21 cellular contexts compared by ENCODE assay signal in genomic region chr22:17678817-17679385, GRCh38. TPM values are rescaled to one million over a fixed set of nuclear protein-coding genes. Genes with fewer than 3 reads are reported as not detected.
DNase-seq lines count a peak whose midpoint lies in the region; ATAC-seq, FAIRE-seq and TF ChIP-seq lines count a peak whose summit lies in the region.
"Had no signal": no experiment of that assay in that cellular context is flagged by ENCODE, and none has a peak within 500 bp of the region (broad histone marks: within the 10 kb centered on the region; RNA-seq: fewer than 3 reads in every experiment).

No MANE protein-coding gene starts in this region.

- H2BK12ac ChIP-seq in trophoblast cell (ENCODE audit: low read length): no peak overlapping the region

- no peaks in the 10 kb centered on the region for H3K79me1 ChIP-seq in trophoblast cell (ENCODE audit: low read length)

- no peaks in the 10 kb centered on the region for H3K27me3 ChIP-seq in OCI-LY3 (ENCODE audit: low read depth, low read length)
- H3K27me3 ChIP-seq in trophoblast cell (ENCODE audit: insufficient read depth, low read length): no peaks in the 10 kb centered on the region
- H3K27me3 ChIP-seq in HepG2 (ENCODE audit: control insufficient read depth in 1 of 2, insufficient read depth in 2 of 2, low read length in 2 of 2): no peaks in the 10 kb centered on the region
- H3K27me3 ChIP-seq: BLaER1 treated with 17β-estradiol and CSF1 and Interleukin-3, amounts not matched to agents 10 nM and 100 nM had no signal

- H3K23ac ChIP-seq in trophoblast cell (ENCODE audit: low read length): no peak overlapping the region

- TF ChIP-seq CTCF in OCI-LY3 (IDR thresholded peaks at IDR 0.05; ENCODE audit: low read depth, low read length): no peak
- TF ChIP-seq CTCF in fibroblast of the aortic adventitia (IDR thresholded peaks at IDR 0.05; ENCODE audit: insufficient read depth, low read length): no peak
- no peak for TF ChIP-seq CTCF in HepG2 (CRISPR knock-in tag; IDR thresholded peaks at IDR 0.05)

- no peak overlapping the region for H2AFZ ChIP-seq in OCI-LY3 (ENCODE audit: low read depth, low read length)
- no peak overlapping the region for H2AFZ ChIP-seq in trophoblast cell (ENCODE audit: insufficient read depth, low read length, poor library complexity)
- no peak overlapping the region for H2AFZ ChIP-seq in HepG2 (ENCODE audit: low read length)

- intact Hi-C loops in HepG2 (cut with micrococcal nuclease; ENCODE audit: unreplicated experiment): no loop called here

- H3K4me3 ChIP-seq in OCI-LY3 (ENCODE audit: low read length): no peak overlapping the region
- H3K4me3 ChIP-seq in fibroblast of the aortic adventitia (ENCODE audit: low read depth, low read length): no peak overlapping the region
- H3K4me3 ChIP-seq in trophoblast cell (ENCODE audit: low read depth, low read length): no peak overlapping the region
- no peak overlapping the region for H3K4me3 ChIP-seq in HepG2 (replicated peaks in 1 of 3; ENCODE audit: insufficient read depth in 1 of 3, low read depth in 2 of 3, low read length in 3 of 3)
- H3K4me3 ChIP-seq: A549; BLaER1 treated with 17β-estradiol and CSF1 and Interleukin-3, amounts not matched to agents 10 nM and 100 nM; HAP-1; K562 had no signal

- DNase-seq in G401 (ENCODE audit: low spot score) (peak; percentile 32), fibroblast of the aortic adventitia (ENCODE audit: low read depth) (peak; percentile 10), trophoblast cell (peak; percentile 38 to 83), amniotic stem cell (lab: John Stamatoyannopoulos, UW) (no peak), HepG2 (ENCODE audit: low spot score) (no peak)
- no peak for DNase-seq in stimulated activated CD4-positive, alpha-beta T cell treated with anti-CD3 and anti-CD28 coated beads, Interleukin-12 subunit alpha, Interleukin-12 subunit beta, amount 100 ng/mL, for 4 hours
- DNase-seq: NCI-H1105, NCI-H1694 treated with DMSO at 0.1 percent for 48 hours, NCI-H2107, NCI-H524 treated with DMSO at 0.1 percent for 48 hours, PC-3, SIG-M5 had no signal

- H3K36me3 ChIP-seq in OCI-LY3 (replicated peaks; ENCODE audit: low read depth, low read length): peaks cover 9% of the 10 kb centered on the region
- H3K36me3 ChIP-seq in trophoblast cell (ENCODE audit: control insufficient read depth in 1 of 2, insufficient read depth in 2 of 2, low read length in 2 of 2): peaks cover 0 to 1% of the 10 kb centered on the region in 2 experiments
- peaks cover 0 to 1% of the 10 kb centered on the region in 2 experiments; a peak in 1 of 5 replicates for H3K36me3 ChIP-seq in HepG2 (replicated peaks in 1 of 2; ENCODE audit: control insufficient read depth in 1 of 2, insufficient read depth in 2 of 2, low read length in 2 of 2)
- H3K36me3 ChIP-seq: HAP-1 had no signal

- no peak for TF ChIP-seq RAD21 in HepG2 (CRISPR knock-in tag; IDR thresholded peaks at IDR 0.05)

- POLR2A ChIA-PET in HepG2 (lab: Yijun Ruan, JAX): no interaction called here

- no peak overlapping the region for H2AK5ac ChIP-seq in trophoblast cell (ENCODE audit: low read length)

- WGBS in trophoblast cell (ENCODE audit: extremely low coverage, insufficient coverage, insufficient read length): no CpG with 5 or more reads among the region's 1 CpG
- 92% methylated on average over 1 of the region's 1 CpG for WGBS in HepG2 (ENCODE audit: low lambda C conversion rate)

- FAIRE-seq in HepG2 (lab: Jason Lieb, UNC): no peak
- FAIRE-seq: A549, D721Med, HTR-8/SVneo, K562 had no signal

- H4K12ac ChIP-seq in trophoblast cell (ENCODE audit: low read depth, low read length): no peak overlapping the region

- H3K79me2 ChIP-seq in OCI-LY3 (ENCODE audit: low read length) (peaks cover 20% of the 10 kb centered on the region), trophoblast cell (ENCODE audit: control insufficient read depth, insufficient read depth, low read length, poor library complexity) (no peaks in the 10 kb centered on the region), HepG2 (ENCODE audit: insufficient read depth, low read length) (no peaks in the 10 kb centered on the region)

- H4K91ac ChIP-seq in trophoblast cell (ENCODE audit: low read depth, low read length): no peak overlapping the region

- no peak for TF ChIP-seq POLR2A in HepG2 (IDR thresholded peaks at IDR 0.05; ENCODE audit: insufficient read depth in 1 of 2, low read depth in 2 of 2, low read length in 2 of 2)

- peak overlapping the region; percentile 9 for H3K4me2 ChIP-seq in OCI-LY3 (ENCODE audit: low read length)
- H3K4me2 ChIP-seq in trophoblast cell (ENCODE audit: low read length): peak overlapping the region; percentile 30
- no peak overlapping the region for H3K4me2 ChIP-seq in HepG2 (ENCODE audit: low read depth, low read length)
- H3K4me2 ChIP-seq: A549; BLaER1 treated with 17β-estradiol and CSF1 and Interleukin-3, amounts not matched to agents 10 nM and 100 nM had no signal

- H3K9ac ChIP-seq in OCI-LY3 (ENCODE audit: low read length) (no peak overlapping the region), trophoblast cell (ENCODE audit: low read length) (no peak overlapping the region), HepG2 (ENCODE audit: insufficient read depth, low read depth, low read length) (no peak overlapping the region)
- H3K9ac ChIP-seq: BLaER1 treated with 17β-estradiol and CSF1 and Interleukin-3, amounts not matched to agents 10 nM and 100 nM had no signal

- no peak for ATAC-seq in GM19351 (IDR thresholded peaks at IDR 0.05; ENCODE audit: unreplicated experiment)
- no peak for ATAC-seq in HepG2
- ATAC-seq: A549, K562, PC-3 had no signal

- H3K14ac ChIP-seq in trophoblast cell (ENCODE audit: low read length): no peak overlapping the region

- no peak overlapping the region for H3K18ac ChIP-seq in trophoblast cell (ENCODE audit: low read length)

- peaks cover 15% of the 10 kb centered on the region for H3K4me1 ChIP-seq in OCI-LY3 (ENCODE audit: low read length)
- peaks cover 0 to 8% of the 10 kb centered on the region in 2 experiments for H3K4me1 ChIP-seq in trophoblast cell (ENCODE audit: control insufficient read depth in 1 of 2, insufficient read depth in 2 of 2, low read length in 2 of 2)
- no peaks in the 10 kb centered on the region for H3K4me1 ChIP-seq in HepG2 (ENCODE audit: insufficient read depth, low read length)
- H3K4me1 ChIP-seq: HAP-1 had no signal

- no peak overlapping the region for H3K4ac ChIP-seq in trophoblast cell (ENCODE audit: low read depth, low read length)

- no peak overlapping the region for H3K27ac ChIP-seq in OCI-LY3 (ENCODE audit: low read length)
- H3K27ac ChIP-seq in trophoblast cell (ENCODE audit: low read depth, low read length): peak overlapping the region; percentile 25
- H3K27ac ChIP-seq in HepG2 (ENCODE audit: extremely low read length, insufficient read depth, low read length): no peak overlapping the region
- H3K27ac ChIP-seq: A549; BLaER1 treated with 17β-estradiol and CSF1 and Interleukin-3, amounts not matched to agents 10 nM and 100 nM; RWPE1 had no signal

- CTCF ChIA-PET in HepG2 (lab: Yijun Ruan, JAX; ENCODE audit: low intra/inter-chr PET ratio, low total read pairs): no interaction called here

- H3K9me3 ChIP-seq in OCI-LY3 (ENCODE audit: insufficient read depth, low read length) (no peaks in the 10 kb centered on the region), trophoblast cell (ENCODE audit: insufficient read depth, low read depth, low read length) (peaks cover 2% of the 10 kb centered on the region), HepG2 (ENCODE audit: low read length) (no peaks in the 10 kb centered on the region)
- H3K9me3 ChIP-seq: A549; BLaER1 treated with 17β-estradiol and CSF1 and Interleukin-3, amounts not matched to agents 10 nM and 100 nM; HAP-1 had no signal

- no peak overlapping the region for H2BK5ac ChIP-seq in trophoblast cell (ENCODE audit: low read depth, low read length, poor library complexity)

- TF ChIP-seq EP300 in HepG2 (IDR thresholded peaks at IDR 0.05; ENCODE audit: low read depth in 2 of 2, low read length in 2 of 2) (no peak), HepG2 (CRISPR knock-in tag; IDR thresholded peaks at IDR 0.05; ENCODE audit: borderline replicate concordance) (no peak)

- no peak overlapping the region for H2BK120ac ChIP-seq in trophoblast cell (ENCODE audit: insufficient read depth, low read length, poor library complexity)

- peaks cover 20% of the 10 kb centered on the region; the same call in 1 of the 2 replicates for H4K20me1 ChIP-seq in OCI-LY3 (ENCODE audit: insufficient read depth, low read length)
- H4K20me1 ChIP-seq in HepG2 (ENCODE audit: insufficient read depth, low read length): no peaks in the 10 kb centered on the region

- H4K8ac ChIP-seq in trophoblast cell (ENCODE audit: low read depth, low read length): no peak overlapping the region

- in situ Hi-C loops in G401 (cut with HindIII; ENCODE audit: low sequenced_read_pairs): no loop called here
- in situ Hi-C loops in HepG2 (cut with HindIII; ENCODE audit: extremely low pct_ligation_motif_present, low pct_unique_long_range_greater_than_20kb): no loop called here

- no TSS peak for BruUV-seq in HepG2 (replicated peaks; lab: Mats Ljungman, UMichigan)

RNA-seq across cellular contexts. Expression of gene BCL2L13, which starts 40.3 kb away (rescaled TPM):
- total RNA-seq in G401 (2014; rRNA removed; shearing (Covaris generic)): 58.6 and 63.1 TPM in 2 replicates
- total RNA-seq in fibroblast of the aortic adventitia (ENCODE audit: low replicate concordance) (40.2 and 46.0 TPM in 2 replicates), HepG2 (2016; rRNA removed; fragmentation: Illumina TruSeq; extraction: Trizol) (13.4 and 13.5 TPM in 2 replicates)
- 20.8 and 21.8 TPM in 2 replicates for polyA plus RNA-seq in trophoblast cell (2013)
- total RNA-seq in HepG2 (2016; cell fraction: cytosol; rRNA removed; fragmentation: Illumina TruSeq; extraction: Trizol; ENCODE audit: low read depth): 8.7 and 9.3 TPM in 2 replicates
- 11.7 and 11.9 TPM in 2 replicates for total RNA-seq in HepG2 (2016; cell fraction: insoluble cytoplasmic fraction; rRNA removed; fragmentation: Illumina TruSeq; extraction: Trizol)
- 17.2 and 17.6 TPM in 2 replicates for total RNA-seq in HepG2 (2016; cell fraction: membrane; rRNA removed; fragmentation: Illumina TruSeq; extraction: Trizol)
- 9.3 and 13.9 TPM in 2 replicates for total RNA-seq in HepG2 (2016; cell fraction: nucleus; rRNA removed; fragmentation: Illumina TruSeq; extraction: Trizol)
- 14.1 and 14.6 TPM in 2 replicates for polyA plus RNA-seq in HepG2 (2011; rRNA removed)
- 12.3 and 14.8 TPM in 2 replicates for polyA plus RNA-seq in HepG2 (2011; cell fraction: cytosol; rRNA removed)
- polyA plus RNA-seq in HepG2 (2011; cell fraction: nucleus; rRNA removed): 6.2 and 6.7 TPM in 2 replicates
- polyA plus RNA-seq in HepG2 (2012): 12.5 and 13.1 TPM in 2 replicates
- 7.3 and 7.7 TPM in 2 replicates for polyA plus RNA-seq in HepG2 (2016; cell fraction: cytosol; fragmentation: Illumina TruSeq; extraction: Trizol; ENCODE audit: low read depth)
- polyA plus RNA-seq in HepG2 (2016; cell fraction: insoluble cytoplasmic fraction; fragmentation: Illumina TruSeq; extraction: Trizol; ENCODE audit: low read depth): 12.8 and 13.3 TPM in 2 replicates
- 12.3 and 13.0 TPM in 2 replicates for polyA plus RNA-seq in HepG2 (2016; cell fraction: membrane; fragmentation: Illumina TruSeq; extraction: Trizol; ENCODE audit: low read depth)
- 10.7 and 11.2 TPM in 2 replicates for polyA plus RNA-seq in HepG2 (2016; cell fraction: nucleus; fragmentation: Illumina TruSeq; extraction: Trizol; ENCODE audit: insufficient read depth, low read depth)
- 22.9 and 28.7 TPM in 2 replicates for polyA minus RNA-seq in HepG2 (2011; rRNA and poly(A)+ RNA removed; ENCODE audit: low replicate concordance)
- 11.3 and 13.1 TPM in 2 replicates for polyA minus RNA-seq in HepG2 (2011; cell fraction: cytosol; rRNA and poly(A)+ RNA removed)
- polyA minus RNA-seq in HepG2 (2011; cell fraction: nucleus; rRNA and poly(A)+ RNA removed): 15.7 and 16.4 TPM in 2 replicates

RNA-seq across cellular contexts. Expression of gene ATP6V1E1, which starts 50.4 kb away (rescaled TPM):
- 172 and 185 TPM in 2 replicates for total RNA-seq in G401 (2014; rRNA removed; shearing (Covaris generic))
- 72.3 and 115 TPM in 2 replicates for total RNA-seq in fibroblast of the aortic adventitia (ENCODE audit: low replicate concordance)
- polyA plus RNA-seq in trophoblast cell (2013): 173 and 177 TPM in 2 replicates
- total RNA-seq in HepG2 (2016; rRNA removed; fragmentation: Illumina TruSeq; extraction: Trizol): 90.9 and 134 TPM in 2 replicates
- 16.2 and 17.3 TPM in 2 replicates for total RNA-seq in HepG2 (2016; cell fraction: cytosol; rRNA removed; fragmentation: Illumina TruSeq; extraction: Trizol; ENCODE audit: low read depth)
- total RNA-seq in HepG2 (2016; cell fraction: insoluble cytoplasmic fraction; rRNA removed; fragmentation: Illumina TruSeq; extraction: Trizol): 91.3 and 151 TPM in 2 replicates
- 27.2 and 27.7 TPM in 2 replicates for total RNA-seq in HepG2 (2016; cell fraction: membrane; rRNA removed; fragmentation: Illumina TruSeq; extraction: Trizol)
- total RNA-seq in HepG2 (2016; cell fraction: nucleus; rRNA removed; fragmentation: Illumina TruSeq; extraction: Trizol): 39.2 and 45.9 TPM in 2 replicates
- 67.2 and 69.3 TPM in 2 replicates for polyA plus RNA-seq in HepG2 (2011; rRNA removed)
- 55.4 and 71.3 TPM in 2 replicates for polyA plus RNA-seq in HepG2 (2011; cell fraction: cytosol; rRNA removed)
- polyA plus RNA-seq in HepG2 (2011; cell fraction: nucleus; rRNA removed): 15.4 and 18.8 TPM in 2 replicates
- polyA plus RNA-seq in HepG2 (2012): 68.2 and 73.3 TPM in 2 replicates
- polyA plus RNA-seq in HepG2 (2016; cell fraction: cytosol; fragmentation: Illumina TruSeq; extraction: Trizol; ENCODE audit: low read depth): 7.5 and 7.7 TPM in 2 replicates
- 144 and 152 TPM in 2 replicates for polyA plus RNA-seq in HepG2 (2016; cell fraction: insoluble cytoplasmic fraction; fragmentation: Illumina TruSeq; extraction: Trizol; ENCODE audit: low read depth)
- polyA plus RNA-seq in HepG2 (2016; cell fraction: membrane; fragmentation: Illumina TruSeq; extraction: Trizol; ENCODE audit: low read depth): 14.8 and 15.1 TPM in 2 replicates
- polyA plus RNA-seq in HepG2 (2016; cell fraction: nucleus; fragmentation: Illumina TruSeq; extraction: Trizol; ENCODE audit: insufficient read depth, low read depth): 60.0 and 63.8 TPM in 2 replicates
- 53.2 and 88.3 TPM in 2 replicates for polyA minus RNA-seq in HepG2 (2011; rRNA and poly(A)+ RNA removed; ENCODE audit: low replicate concordance)
- polyA minus RNA-seq in HepG2 (2011; cell fraction: cytosol; rRNA and poly(A)+ RNA removed): 26.9 and 29.5 TPM in 2 replicates
- 24.2 and 38.3 TPM in 2 replicates for polyA minus RNA-seq in HepG2 (2011; cell fraction: nucleus; rRNA and poly(A)+ RNA removed)

Comparison
In these comparisons a context has a peak if more than half of its experiments do, and no peak if none do; other contexts are left out.
1. DNase-seq: peak in G401 (single experiment), fibroblast of the aortic adventitia (single experiment) and trophoblast cell (2 of 2); none in stimulated activated CD4-positive, alpha-beta T cell treated with anti-CD3 and anti-CD28 coated beads, Interleukin-12 subunit alpha, Interleukin-12 subunit beta, amount 100 ng/mL, for 4 hours (single experiment), amniotic stem cell (single experiment) and HepG2 (single experiment).